Comparison of ENCODE assay signal across 7 cellular contexts in the genomic region with DNA sequence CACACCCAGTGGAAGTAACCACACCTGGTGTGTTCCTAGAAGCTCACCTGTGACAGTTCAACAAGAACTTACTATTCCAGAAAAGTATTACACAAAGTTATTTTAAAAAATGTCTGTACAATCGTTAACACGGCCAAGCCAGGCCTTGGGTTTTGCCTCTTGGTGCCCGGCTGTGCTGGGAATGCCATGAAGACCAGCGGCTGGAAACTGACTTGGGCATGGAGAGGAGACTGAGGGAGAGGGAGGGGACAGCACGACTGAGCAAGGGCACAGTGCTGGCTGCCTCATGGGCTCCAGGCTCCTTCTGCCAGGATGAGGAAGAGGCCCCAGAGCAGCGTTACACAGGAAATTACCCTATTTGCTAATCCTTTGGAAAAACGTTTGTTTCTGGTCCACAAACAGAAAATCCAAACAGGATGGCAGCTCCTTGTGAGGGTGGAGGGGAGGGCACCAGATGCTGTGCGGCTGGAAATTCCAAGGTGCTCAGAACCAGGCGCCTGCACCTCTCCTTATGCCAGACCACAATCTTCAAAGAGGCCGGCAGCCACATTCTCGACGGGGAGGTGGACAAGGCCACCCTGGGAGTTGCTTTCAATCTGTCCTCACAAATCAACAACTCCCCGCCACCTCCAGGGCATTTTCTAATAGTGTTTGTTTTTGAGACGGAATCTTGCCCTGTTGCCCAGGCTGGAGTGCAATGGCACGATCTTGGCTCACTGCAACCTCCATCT. TPM values are rescaled to one million over a fixed set of nuclear protein-coding genes. Genes with fewer than 3 reads are reported as not detected.
A peak's percentile ranks its signal among the peaks of the same experiment; 100 is the strongest.
DNase-seq lines count a peak whose midpoint lies in the region; ATAC-seq and TF ChIP-seq lines count a peak whose summit lies in the region.
"Not testable (repeated sequence)": the region's sequence is repeated elsewhere in the genome, so short reads cannot be mapped to it uniquely, and the experiment has no call there.

No MANE protein-coding gene starts in this region.

- H3K4me1 Mint-ChIP-seq in activated naive CD8-positive, alpha-beta T cell treated with anti-CD3 and anti-CD28 coated beads, Interleukin-2, amount 10 ng/mL, durations not matched to agents 7 days and 5 days, result not testable (repeated sequence)

- H3K27ac Mint-ChIP-seq in activated naive CD8-positive, alpha-beta T cell treated with anti-CD3 and anti-CD28 coated beads, Interleukin-2, amount 10 ng/mL, durations not matched to agents 7 days and 5 days, result peak overlapping the region; percentile 60

- not testable (repeated sequence) for H3K9me3 Mint-ChIP-seq in activated naive CD8-positive, alpha-beta T cell treated with anti-CD3 and anti-CD28 coated beads, Interleukin-2, amount 10 ng/mL, durations not matched to agents 7 days and 5 days

- H3K4me1 ChIP-seq in neutrophil (ENCODE audit: control insufficient read depth in 1 of 2, insufficient read depth in 1 of 2, low read depth in 1 of 2, low read length in 1 of 2) (peaks cover 11 to 21% of the 10 kb centered on the region in 2 experiments), stomach (peaks cover 0 to 19% (median 5%) of the 10 kb centered on the region in 4 donors)

- H3K4me3 ChIP-seq in neutrophil (ENCODE audit: low read depth in 1 of 2, low read length in 1 of 2); stomach: not testable (repeated sequence)

- H3K27me3 Mint-ChIP-seq in activated naive CD8-positive, alpha-beta T cell treated with anti-CD3 and anti-CD28 coated beads, Interleukin-2, amount 10 ng/mL, durations not matched to agents 7 days and 5 days, result not testable (repeated sequence)

- H3K27me3 ChIP-seq in neutrophil, stomach: not testable (repeated sequence)

- not testable (repeated sequence) for ATAC-seq in activated naive CD8-positive, alpha-beta T cell treated with anti-CD3 and anti-CD28 coated beads, Interleukin-2, amount 10 ng/mL, durations not matched to agents 7 days and 5 days (ENCODE audit: low read depth)
- ATAC-seq in esophagus mucosa, result peak; percentile 45

- intact Hi-C loops in stomach (cut with DNase I; ENCODE audit: low total_unique reads), result not testable (repeated sequence)

- not testable (repeated sequence) for TF ChIP-seq EP300 in stomach (IDR thresholded peaks at IDR 0.05)

- peaks cover 31% of the 10 kb centered on the region for H3K36me3 ChIP-seq in neutrophil
- peaks cover 18 to 48% (median 40%) of the 10 kb centered on the region in 4 donors for H3K36me3 ChIP-seq in stomach

- CTCF ChIA-PET in RWPE1 (lab: Yijun Ruan, JAX), result not testable (repeated sequence)

- DNase-seq in EH (ENCODE audit: low read depth), result peak; percentile 27
- DNase-seq in RWPE1 (ENCODE audit: low spot score); activated naive CD8-positive, alpha-beta T cell treated with anti-CD3 and anti-CD28 coated beads, Interleukin-2, amount 10 ng/mL, durations not matched to agents 7 days and 5 days; stomach: not testable (repeated sequence)
- peak; percentile 14 for DNase-seq in iris pigment epithelial cell (ENCODE audit: low read depth)

- H3K36me3 Mint-ChIP-seq in activated naive CD8-positive, alpha-beta T cell treated with anti-CD3 and anti-CD28 coated beads, Interleukin-2, amount 10 ng/mL, durations not matched to agents 7 days and 5 days, result not testable (repeated sequence)

- H3K27ac ChIP-seq in RWPE1 (peak overlapping the region; percentile 23; the same call in 1 of the 2 replicates), neutrophil (peak overlapping the region; percentile 55), stomach (peak overlapping the region in 4 of 5 donors; percentile 24 to 65 (median 56))

- WGBS in stomach, 5 donors, result 59 to 69% (median 63%) methylated on average over 10 to 15 of the region's 15 CpGs

- H3K9me3 ChIP-seq in neutrophil, stomach: not testable (repeated sequence)

- not testable (repeated sequence) for TF ChIP-seq POLR2A in stomach (IDR thresholded peaks at IDR 0.05)

- not testable (repeated sequence) for H3K4me3 Mint-ChIP-seq in activated naive CD8-positive, alpha-beta T cell treated with anti-CD3 and anti-CD28 coated beads, Interleukin-2, amount 10 ng/mL, durations not matched to agents 7 days and 5 days

- POLR2A ChIA-PET in RWPE1 (lab: Yijun Ruan, JAX; ENCODE audit: low non-redundant PET); activated naive CD8-positive, alpha-beta T cell treated with anti-CD3 and anti-CD28 coated beads, Interleukin-2, amount 10 ng/mL, durations not matched to agents 7 days and 5 days (lab: Charles Lee): not testable (repeated sequence)

- TF ChIP-seq CTCF in RWPE1 (conservative IDR thresholded peaks at IDR 0.05; ENCODE audit: low read depth); neutrophil (IDR thresholded peaks at IDR 0.05); stomach (IDR thresholded peaks at IDR 0.05): not testable (repeated sequence)

RNA-seq across cellular contexts. Expression of gene CDK11B, which starts 4.2 kb away (rescaled TPM):
- total RNA-seq in activated naive CD8-positive, alpha-beta T cell treated with anti-CD3 and anti-CD28 coated beads, Interleukin-2, amount 10 ng/mL, durations not matched to agents 7 days and 5 days, result 10 to 100 TPM; 40.8 to 42.3 TPM
- total RNA-seq in esophagus mucosa, result 10.9 TPM
- 10 to 100 TPM in 4 of 5 donors, 1 to 10 TPM in 1; 9.0 to 62.6 (median 29.3) TPM for total RNA-seq in stomach
- 10 to 100 TPM; 21.6 to 37.4 (median 27.9) TPM for polyA plus RNA-seq in stomach

RNA-seq across cellular contexts. Expression of gene SLC35E2B, which starts 29.6 kb away (rescaled TPM):
- 10 to 100 TPM; 75.3 to 77.0 TPM for total RNA-seq in activated naive CD8-positive, alpha-beta T cell treated with anti-CD3 and anti-CD28 coated beads, Interleukin-2, amount 10 ng/mL, durations not matched to agents 7 days and 5 days
- total RNA-seq in esophagus mucosa (17.4 TPM), stomach (100 to 1,000 TPM in 1 of 5 donors, 10 to 100 TPM in 4; 16.9 to 105 (median 64.5) TPM)
- 10 to 100 TPM; 11.2 to 16.7 (median 11.3) TPM for polyA plus RNA-seq in stomach

RNA-seq across cellular contexts. Expression of gene MMP23B, which starts 31.0 kb away (rescaled TPM):
- 1 to 10 TPM; 5.2 to 6.7 TPM for total RNA-seq in activated naive CD8-positive, alpha-beta T cell treated with anti-CD3 and anti-CD28 coated beads, Interleukin-2, amount 10 ng/mL, durations not matched to agents 7 days and 5 days
- total RNA-seq in esophagus mucosa (0.92 TPM), stomach (100 to 1,000 TPM in 1 of 5 donors, 10 to 100 TPM in 4; 15.1 to 111 (median 19.3) TPM)
- 10 to 100 TPM in 2 of 3 donors, 1 to 10 TPM in 1; 5.5 to 16.2 (median 12.7) TPM for polyA plus RNA-seq in stomach

RNA-seq across cellular contexts. Expression of gene MIB2, which starts 47.7 kb away (rescaled TPM):
- 10 to 100 TPM; 72.6 to 75.2 TPM for total RNA-seq in activated naive CD8-positive, alpha-beta T cell treated with anti-CD3 and anti-CD28 coated beads, Interleukin-2, amount 10 ng/mL, durations not matched to agents 7 days and 5 days
- 87.5 TPM for total RNA-seq in esophagus mucosa
- total RNA-seq in stomach, result 100 to 1,000 TPM in 3 of 5 donors, 10 to 100 TPM in 2; 21.5 to 871 (median 193) TPM
- 100 to 1,000 TPM; 124 to 139 (median 136) TPM for polyA plus RNA-seq in stomach
